Comparison of ENCODE assay signal across 1 cellular context in the genomic region with DNA sequence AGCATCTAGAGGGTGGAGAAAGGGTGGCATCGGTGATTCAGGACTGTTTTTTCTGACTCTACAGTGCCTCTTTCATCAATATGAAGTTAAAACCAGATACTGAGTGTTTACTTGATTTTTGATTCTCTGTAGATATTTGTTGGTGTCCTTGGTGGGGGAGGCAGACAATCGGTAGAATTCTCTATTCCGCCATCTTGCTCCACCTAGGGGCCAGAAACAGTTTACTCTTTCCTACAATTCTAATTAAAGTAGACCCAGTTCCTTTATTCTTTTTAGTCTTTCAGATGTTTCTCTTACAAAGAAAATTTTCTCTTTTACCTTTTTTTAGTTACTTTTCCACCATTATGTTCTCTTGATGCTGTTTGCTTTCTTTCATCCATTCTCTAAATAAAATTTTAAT.
TF ChIP-seq lines count a peak whose summit lies in the region.

No MANE protein-coding gene starts in this region.

TF ChIP-seq in K562, 482 proteins besides CTCF, POLR2A, EP300 and RAD21:
- TF ChIP-seq, protein P1, sequence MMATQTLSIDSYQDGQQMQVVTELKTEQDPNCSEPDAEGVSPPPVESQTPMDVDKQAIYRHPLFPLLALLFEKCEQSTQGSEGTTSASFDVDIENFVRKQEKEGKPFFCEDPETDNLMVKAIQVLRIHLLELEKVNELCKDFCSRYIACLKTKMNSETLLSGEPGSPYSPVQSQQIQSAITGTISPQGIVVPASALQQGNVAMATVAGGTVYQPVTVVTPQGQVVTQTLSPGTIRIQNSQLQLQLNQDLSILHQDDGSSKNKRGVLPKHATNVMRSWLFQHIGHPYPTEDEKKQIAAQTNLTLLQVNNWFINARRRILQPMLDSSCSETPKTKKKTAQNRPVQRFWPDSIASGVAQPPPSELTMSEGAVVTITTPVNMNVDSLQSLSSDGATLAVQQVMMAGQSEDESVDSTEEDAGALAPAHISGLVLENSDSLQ (IDR thresholded peaks at IDR 0.05), result no peak
- TF ChIP-seq HDAC6 (IDR thresholded peaks at IDR 0.05; ENCODE audit: low read depth, low read length) (no peak), MAFK (IDR thresholded peaks at IDR 0.05; ENCODE audit: low read length) (no peak), ZFP1 (CRISPR knock-in tag; IDR thresholded peaks at IDR 0.05) (no peak), ELF4 (CRISPR knock-in tag; IDR thresholded peaks at IDR 0.05) (no peak), SRSF1 (IDR thresholded peaks at IDR 0.05; ENCODE audit: low read depth, low read length) (no peak), TCF3 (CRISPR knock-in tag; IDR thresholded peaks at IDR 0.05) (no peak), ZBTB8A (IDR thresholded peaks at IDR 0.05; ENCODE audit: partially characterized antibody) (no peak)
- TF ChIP-seq, protein P2, sequence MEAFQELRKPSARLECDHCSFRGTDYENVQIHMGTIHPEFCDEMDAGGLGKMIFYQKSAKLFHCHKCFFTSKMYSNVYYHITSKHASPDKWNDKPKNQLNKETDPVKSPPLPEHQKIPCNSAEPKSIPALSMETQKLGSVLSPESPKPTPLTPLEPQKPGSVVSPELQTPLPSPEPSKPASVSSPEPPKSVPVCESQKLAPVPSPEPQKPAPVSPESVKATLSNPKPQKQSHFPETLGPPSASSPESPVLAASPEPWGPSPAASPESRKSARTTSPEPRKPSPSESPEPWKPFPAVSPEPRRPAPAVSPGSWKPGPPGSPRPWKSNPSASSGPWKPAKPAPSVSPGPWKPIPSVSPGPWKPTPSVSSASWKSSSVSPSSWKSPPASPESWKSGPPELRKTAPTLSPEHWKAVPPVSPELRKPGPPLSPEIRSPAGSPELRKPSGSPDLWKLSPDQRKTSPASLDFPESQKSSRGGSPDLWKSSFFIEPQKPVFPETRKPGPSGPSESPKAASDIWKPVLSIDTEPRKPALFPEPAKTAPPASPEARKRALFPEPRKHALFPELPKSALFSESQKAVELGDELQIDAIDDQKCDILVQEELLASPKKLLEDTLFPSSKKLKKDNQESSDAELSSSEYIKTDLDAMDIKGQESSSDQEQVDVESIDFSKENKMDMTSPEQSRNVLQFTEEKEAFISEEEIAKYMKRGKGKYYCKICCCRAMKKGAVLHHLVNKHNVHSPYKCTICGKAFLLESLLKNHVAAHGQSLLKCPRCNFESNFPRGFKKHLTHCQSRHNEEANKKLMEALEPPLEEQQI (IDR thresholded peaks at IDR 0.05), result no peak
- TF ChIP-seq, protein P3, sequence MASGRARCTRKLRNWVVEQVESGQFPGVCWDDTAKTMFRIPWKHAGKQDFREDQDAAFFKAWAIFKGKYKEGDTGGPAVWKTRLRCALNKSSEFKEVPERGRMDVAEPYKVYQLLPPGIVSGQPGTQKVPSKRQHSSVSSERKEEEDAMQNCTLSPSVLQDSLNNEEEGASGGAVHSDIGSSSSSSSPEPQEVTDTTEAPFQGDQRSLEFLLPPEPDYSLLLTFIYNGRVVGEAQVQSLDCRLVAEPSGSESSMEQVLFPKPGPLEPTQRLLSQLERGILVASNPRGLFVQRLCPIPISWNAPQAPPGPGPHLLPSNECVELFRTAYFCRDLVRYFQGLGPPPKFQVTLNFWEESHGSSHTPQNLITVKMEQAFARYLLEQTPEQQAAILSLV (tag; IDR thresholded peaks at IDR 0.05), result no peak
- TF ChIP-seq, protein P4, sequence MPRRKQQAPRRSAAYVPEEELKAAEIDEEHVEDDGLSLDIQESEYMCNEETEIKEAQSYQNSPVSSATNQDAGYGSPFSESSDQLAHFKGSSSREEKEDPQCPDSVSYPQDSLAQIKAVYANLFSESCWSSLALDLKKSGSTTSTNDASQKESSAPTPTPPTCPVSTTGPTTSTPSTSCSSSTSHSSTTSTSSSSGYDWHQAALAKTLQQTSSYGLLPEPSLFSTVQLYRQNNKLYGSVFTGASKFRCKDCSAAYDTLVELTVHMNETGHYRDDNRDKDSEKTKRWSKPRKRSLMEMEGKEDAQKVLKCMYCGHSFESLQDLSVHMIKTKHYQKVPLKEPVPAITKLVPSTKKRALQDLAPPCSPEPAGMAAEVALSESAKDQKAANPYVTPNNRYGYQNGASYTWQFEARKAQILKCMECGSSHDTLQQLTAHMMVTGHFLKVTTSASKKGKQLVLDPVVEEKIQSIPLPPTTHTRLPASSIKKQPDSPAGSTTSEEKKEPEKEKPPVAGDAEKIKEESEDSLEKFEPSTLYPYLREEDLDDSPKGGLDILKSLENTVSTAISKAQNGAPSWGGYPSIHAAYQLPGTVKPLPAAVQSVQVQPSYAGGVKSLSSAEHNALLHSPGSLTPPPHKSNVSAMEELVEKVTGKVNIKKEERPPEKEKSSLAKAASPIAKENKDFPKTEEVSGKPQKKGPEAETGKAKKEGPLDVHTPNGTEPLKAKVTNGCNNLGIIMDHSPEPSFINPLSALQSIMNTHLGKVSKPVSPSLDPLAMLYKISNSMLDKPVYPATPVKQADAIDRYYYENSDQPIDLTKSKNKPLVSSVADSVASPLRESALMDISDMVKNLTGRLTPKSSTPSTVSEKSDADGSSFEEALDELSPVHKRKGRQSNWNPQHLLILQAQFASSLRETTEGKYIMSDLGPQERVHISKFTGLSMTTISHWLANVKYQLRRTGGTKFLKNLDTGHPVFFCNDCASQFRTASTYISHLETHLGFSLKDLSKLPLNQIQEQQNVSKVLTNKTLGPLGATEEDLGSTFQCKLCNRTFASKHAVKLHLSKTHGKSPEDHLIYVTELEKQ (CRISPR knock-in tag; IDR thresholded peaks at IDR 0.05), result no peak
- TF ChIP-seq, protein P5, sequence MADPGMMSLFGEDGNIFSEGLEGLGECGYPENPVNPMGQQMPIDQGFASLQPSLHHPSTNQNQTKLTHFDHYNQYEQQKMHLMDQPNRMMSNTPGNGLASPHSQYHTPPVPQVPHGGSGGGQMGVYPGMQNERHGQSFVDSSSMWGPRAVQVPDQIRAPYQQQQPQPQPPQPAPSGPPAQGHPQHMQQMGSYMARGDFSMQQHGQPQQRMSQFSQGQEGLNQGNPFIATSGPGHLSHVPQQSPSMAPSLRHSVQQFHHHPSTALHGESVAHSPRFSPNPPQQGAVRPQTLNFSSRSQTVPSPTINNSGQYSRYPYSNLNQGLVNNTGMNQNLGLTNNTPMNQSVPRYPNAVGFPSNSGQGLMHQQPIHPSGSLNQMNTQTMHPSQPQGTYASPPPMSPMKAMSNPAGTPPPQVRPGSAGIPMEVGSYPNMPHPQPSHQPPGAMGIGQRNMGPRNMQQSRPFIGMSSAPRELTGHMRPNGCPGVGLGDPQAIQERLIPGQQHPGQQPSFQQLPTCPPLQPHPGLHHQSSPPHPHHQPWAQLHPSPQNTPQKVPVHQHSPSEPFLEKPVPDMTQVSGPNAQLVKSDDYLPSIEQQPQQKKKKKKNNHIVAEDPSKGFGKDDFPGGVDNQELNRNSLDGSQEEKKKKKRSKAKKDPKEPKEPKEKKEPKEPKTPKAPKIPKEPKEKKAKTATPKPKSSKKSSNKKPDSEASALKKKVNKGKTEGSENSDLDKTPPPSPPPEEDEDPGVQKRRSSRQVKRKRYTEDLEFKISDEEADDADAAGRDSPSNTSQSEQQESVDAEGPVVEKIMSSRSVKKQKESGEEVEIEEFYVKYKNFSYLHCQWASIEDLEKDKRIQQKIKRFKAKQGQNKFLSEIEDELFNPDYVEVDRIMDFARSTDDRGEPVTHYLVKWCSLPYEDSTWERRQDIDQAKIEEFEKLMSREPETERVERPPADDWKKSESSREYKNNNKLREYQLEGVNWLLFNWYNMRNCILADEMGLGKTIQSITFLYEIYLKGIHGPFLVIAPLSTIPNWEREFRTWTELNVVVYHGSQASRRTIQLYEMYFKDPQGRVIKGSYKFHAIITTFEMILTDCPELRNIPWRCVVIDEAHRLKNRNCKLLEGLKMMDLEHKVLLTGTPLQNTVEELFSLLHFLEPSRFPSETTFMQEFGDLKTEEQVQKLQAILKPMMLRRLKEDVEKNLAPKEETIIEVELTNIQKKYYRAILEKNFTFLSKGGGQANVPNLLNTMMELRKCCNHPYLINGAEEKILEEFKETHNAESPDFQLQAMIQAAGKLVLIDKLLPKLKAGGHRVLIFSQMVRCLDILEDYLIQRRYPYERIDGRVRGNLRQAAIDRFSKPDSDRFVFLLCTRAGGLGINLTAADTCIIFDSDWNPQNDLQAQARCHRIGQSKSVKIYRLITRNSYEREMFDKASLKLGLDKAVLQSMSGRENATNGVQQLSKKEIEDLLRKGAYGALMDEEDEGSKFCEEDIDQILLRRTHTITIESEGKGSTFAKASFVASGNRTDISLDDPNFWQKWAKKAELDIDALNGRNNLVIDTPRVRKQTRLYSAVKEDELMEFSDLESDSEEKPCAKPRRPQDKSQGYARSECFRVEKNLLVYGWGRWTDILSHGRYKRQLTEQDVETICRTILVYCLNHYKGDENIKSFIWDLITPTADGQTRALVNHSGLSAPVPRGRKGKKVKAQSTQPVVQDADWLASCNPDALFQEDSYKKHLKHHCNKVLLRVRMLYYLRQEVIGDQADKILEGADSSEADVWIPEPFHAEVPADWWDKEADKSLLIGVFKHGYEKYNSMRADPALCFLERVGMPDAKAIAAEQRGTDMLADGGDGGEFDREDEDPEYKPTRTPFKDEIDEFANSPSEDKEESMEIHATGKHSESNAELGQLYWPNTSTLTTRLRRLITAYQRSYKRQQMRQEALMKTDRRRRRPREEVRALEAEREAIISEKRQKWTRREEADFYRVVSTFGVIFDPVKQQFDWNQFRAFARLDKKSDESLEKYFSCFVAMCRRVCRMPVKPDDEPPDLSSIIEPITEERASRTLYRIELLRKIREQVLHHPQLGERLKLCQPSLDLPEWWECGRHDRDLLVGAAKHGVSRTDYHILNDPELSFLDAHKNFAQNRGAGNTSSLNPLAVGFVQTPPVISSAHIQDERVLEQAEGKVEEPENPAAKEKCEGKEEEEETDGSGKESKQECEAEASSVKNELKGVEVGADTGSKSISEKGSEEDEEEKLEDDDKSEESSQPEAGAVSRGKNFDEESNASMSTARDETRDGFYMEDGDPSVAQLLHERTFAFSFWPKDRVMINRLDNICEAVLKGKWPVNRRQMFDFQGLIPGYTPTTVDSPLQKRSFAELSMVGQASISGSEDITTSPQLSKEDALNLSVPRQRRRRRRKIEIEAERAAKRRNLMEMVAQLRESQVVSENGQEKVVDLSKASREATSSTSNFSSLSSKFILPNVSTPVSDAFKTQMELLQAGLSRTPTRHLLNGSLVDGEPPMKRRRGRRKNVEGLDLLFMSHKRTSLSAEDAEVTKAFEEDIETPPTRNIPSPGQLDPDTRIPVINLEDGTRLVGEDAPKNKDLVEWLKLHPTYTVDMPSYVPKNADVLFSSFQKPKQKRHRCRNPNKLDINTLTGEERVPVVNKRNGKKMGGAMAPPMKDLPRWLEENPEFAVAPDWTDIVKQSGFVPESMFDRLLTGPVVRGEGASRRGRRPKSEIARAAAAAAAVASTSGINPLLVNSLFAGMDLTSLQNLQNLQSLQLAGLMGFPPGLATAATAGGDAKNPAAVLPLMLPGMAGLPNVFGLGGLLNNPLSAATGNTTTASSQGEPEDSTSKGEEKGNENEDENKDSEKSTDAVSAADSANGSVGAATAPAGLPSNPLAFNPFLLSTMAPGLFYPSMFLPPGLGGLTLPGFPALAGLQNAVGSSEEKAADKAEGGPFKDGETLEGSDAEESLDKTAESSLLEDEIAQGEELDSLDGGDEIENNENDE (IDR thresholded peaks at IDR 0.05; ENCODE audit: low read depth, low read length), result no peak
- TF ChIP-seq, protein P6, sequence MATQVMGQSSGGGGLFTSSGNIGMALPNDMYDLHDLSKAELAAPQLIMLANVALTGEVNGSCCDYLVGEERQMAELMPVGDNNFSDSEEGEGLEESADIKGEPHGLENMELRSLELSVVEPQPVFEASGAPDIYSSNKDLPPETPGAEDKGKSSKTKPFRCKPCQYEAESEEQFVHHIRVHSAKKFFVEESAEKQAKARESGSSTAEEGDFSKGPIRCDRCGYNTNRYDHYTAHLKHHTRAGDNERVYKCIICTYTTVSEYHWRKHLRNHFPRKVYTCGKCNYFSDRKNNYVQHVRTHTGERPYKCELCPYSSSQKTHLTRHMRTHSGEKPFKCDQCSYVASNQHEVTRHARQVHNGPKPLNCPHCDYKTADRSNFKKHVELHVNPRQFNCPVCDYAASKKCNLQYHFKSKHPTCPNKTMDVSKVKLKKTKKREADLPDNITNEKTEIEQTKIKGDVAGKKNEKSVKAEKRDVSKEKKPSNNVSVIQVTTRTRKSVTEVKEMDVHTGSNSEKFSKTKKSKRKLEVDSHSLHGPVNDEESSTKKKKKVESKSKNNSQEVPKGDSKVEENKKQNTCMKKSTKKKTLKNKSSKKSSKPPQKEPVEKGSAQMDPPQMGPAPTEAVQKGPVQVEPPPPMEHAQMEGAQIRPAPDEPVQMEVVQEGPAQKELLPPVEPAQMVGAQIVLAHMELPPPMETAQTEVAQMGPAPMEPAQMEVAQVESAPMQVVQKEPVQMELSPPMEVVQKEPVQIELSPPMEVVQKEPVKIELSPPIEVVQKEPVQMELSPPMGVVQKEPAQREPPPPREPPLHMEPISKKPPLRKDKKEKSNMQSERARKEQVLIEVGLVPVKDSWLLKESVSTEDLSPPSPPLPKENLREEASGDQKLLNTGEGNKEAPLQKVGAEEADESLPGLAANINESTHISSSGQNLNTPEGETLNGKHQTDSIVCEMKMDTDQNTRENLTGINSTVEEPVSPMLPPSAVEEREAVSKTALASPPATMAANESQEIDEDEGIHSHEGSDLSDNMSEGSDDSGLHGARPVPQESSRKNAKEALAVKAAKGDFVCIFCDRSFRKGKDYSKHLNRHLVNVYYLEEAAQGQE (CRISPR knock-in tag; IDR thresholded peaks at IDR 0.05; ENCODE audit: low read depth), result no peak
- TF ChIP-seq, protein P7, sequence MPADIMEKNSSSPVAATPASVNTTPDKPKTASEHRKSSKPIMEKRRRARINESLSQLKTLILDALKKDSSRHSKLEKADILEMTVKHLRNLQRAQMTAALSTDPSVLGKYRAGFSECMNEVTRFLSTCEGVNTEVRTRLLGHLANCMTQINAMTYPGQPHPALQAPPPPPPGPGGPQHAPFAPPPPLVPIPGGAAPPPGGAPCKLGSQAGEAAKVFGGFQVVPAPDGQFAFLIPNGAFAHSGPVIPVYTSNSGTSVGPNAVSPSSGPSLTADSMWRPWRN (IDR thresholded peaks at IDR 0.05; ENCODE audit: low read depth), result no peak
